ENCODE assay signal across 8 cellular contexts in genomic region chr16:30901201-30902069, GRCh38. TPM values are rescaled to one million over a fixed set of nuclear protein-coding genes. Genes with fewer than 3 reads are reported as not detected.
DNase-seq lines count a peak whose midpoint lies in the region; ATAC-seq and TF ChIP-seq lines count a peak whose summit lies in the region.

No MANE protein-coding gene starts in this region.

- H3K4ac ChIP-seq in H9 (ENCODE audit: low read depth, low read length) = no peak overlapping the region

- H3K14ac ChIP-seq in H9 (ENCODE audit: insufficient read depth, low read length) = no peak overlapping the region

- H3K23me2 ChIP-seq in H9 (ENCODE audit: insufficient read length, low read depth, low read length, poor library complexity, severe bottlenecking) = peaks cover 8% of the 10 kb centered on the region

- H3K9me3 ChIP-seq in H9 (ENCODE audit: control insufficient read depth, low read depth, low read length) (no peaks in the 10 kb centered on the region), SU-DHL-6 (ENCODE audit: insufficient read depth, low read length) (no peaks in the 10 kb centered on the region), skeletal muscle tissue (ENCODE audit: control insufficient read depth in 3 of 3, low read length in 3 of 3) (no peaks in the 10 kb centered on the region)

- TF ChIP-seq CTCF in H9 (conservative IDR thresholded peaks at IDR 0.05) (no peak), SU-DHL-6 (IDR thresholded peaks at IDR 0.05; ENCODE audit: insufficient read depth, low read length, poor library complexity, severe bottlenecking) (no peak), foreskin fibroblast (IDR thresholded peaks at IDR 0.05; ENCODE audit: low read depth, low read length) (no peak)

- H3K4me1 ChIP-seq in H9 (ENCODE audit: insufficient read depth, low read length) (no peaks in the 10 kb centered on the region; the same call in 1 of the 2 replicates), skeletal muscle tissue (ENCODE audit: control insufficient read depth in 3 of 3, insufficient read depth in 3 of 3, low read length in 3 of 3) (peaks cover 17 to 45% (median 20%) of the 10 kb centered on the region in 3 donors)

- H3K27me3 ChIP-seq in H9 (ENCODE audit: insufficient read depth, low read length) (no peaks in the 10 kb centered on the region), SU-DHL-6 (ENCODE audit: low read length) (no peaks in the 10 kb centered on the region), skeletal muscle tissue (ENCODE audit: control insufficient read depth in 3 of 3, insufficient read depth in 3 of 3, low read length in 3 of 3) (no peaks in the 10 kb centered on the region)

- no peaks in the 10 kb centered on the region for H3K9me2 ChIP-seq in SU-DHL-6 (replicated peaks; ENCODE audit: insufficient read depth, low read length)

- H3K36me3 ChIP-seq in SU-DHL-6 (ENCODE audit: low read length) (no peaks in the 10 kb centered on the region), skeletal muscle tissue (ENCODE audit: control insufficient read depth in 3 of 3, insufficient read depth in 3 of 3, low read length in 3 of 3) (no peaks in the 10 kb centered on the region)

- H4K8ac ChIP-seq in H9 (replicated peaks; ENCODE audit: insufficient read length, low read depth, low read length) = no peak overlapping the region

- H2BK20ac ChIP-seq in H9 (ENCODE audit: low read depth, low read length, poor library complexity, severe bottlenecking) = no peak overlapping the region

- no peak overlapping the region for H3K56ac ChIP-seq in H9 (ENCODE audit: insufficient read length, low read depth, low read length)

- peaks cover 7% of the 10 kb centered on the region; the same call in 1 of the 2 replicates for H3F3A ChIP-seq in SU-DHL-6 (ENCODE audit: insufficient read depth)

- H3K27me3 Mint-ChIP-seq in H9 (ENCODE audit: low read depth) = peaks cover 18% of the 10 kb centered on the region

- no peak overlapping the region for H2BK120ac ChIP-seq in H9 (ENCODE audit: low read depth, low read length, poor library complexity, severe bottlenecking)

- H2BK15ac ChIP-seq in H9 (ENCODE audit: low read depth, low read length) = no peak overlapping the region

- H3K4me2 ChIP-seq in H9 (ENCODE audit: insufficient read depth, insufficient read length, low read length) (peak overlapping the region; percentile 26), SU-DHL-6 (ENCODE audit: low read depth, low read length, poor library complexity, severe bottlenecking) (peak overlapping the region; percentile 68)

- H3K79me1 ChIP-seq in H9 (ENCODE audit: insufficient read depth, low read depth, low read length, poor library complexity, severe bottlenecking) = no peaks in the 10 kb centered on the region

- no peak overlapping the region for H4K5ac ChIP-seq in H9 (ENCODE audit: insufficient read length, low read depth, low read length)

- H3K9me3 Mint-ChIP-seq in H9 = no peaks in the 10 kb centered on the region; a peak in 1 of 5 replicates

- H3K27ac Mint-ChIP-seq in H9 = peak overlapping the region in 1 of 3 experiments; percentile 74; a peak in 1 of 7 replicates

- no peaks in the 10 kb centered on the region for H3K79me2 ChIP-seq in H9 (ENCODE audit: insufficient read depth, low read length)
- H3K79me2 ChIP-seq in SU-DHL-6 (ENCODE audit: insufficient read depth, low read length) = no peaks in the 10 kb centered on the region

- H2AK5ac ChIP-seq in H9 (ENCODE audit: insufficient read length, low read length) = no peak overlapping the region

- no CpG with 5 or more reads among the region's 12 CpGs for WGBS in H9 (ENCODE audit: extremely low coverage, insufficient read length, low lambda C conversion rate)

- no peak overlapping the region for H3K18ac ChIP-seq in H9 (ENCODE audit: insufficient read length, low read depth, low read length)

- H2BK5ac ChIP-seq in H9 (ENCODE audit: insufficient read length, low read length) = no peak overlapping the region

- H2BK12ac ChIP-seq in H9 (ENCODE audit: insufficient read length, low read depth, low read length) = no peak overlapping the region

- no peaks in the 10 kb centered on the region for H3K36me3 Mint-ChIP-seq in H9 (ENCODE audit: insufficient read depth in 1 of 3, low read depth in 3 of 3)

- H3K9ac ChIP-seq in H9 (ENCODE audit: extremely low read depth, insufficient read length, low read length) (no peak overlapping the region), SU-DHL-6 (ENCODE audit: low read length) (peak overlapping the region; percentile 57), skeletal muscle tissue (ENCODE audit: low read depth in 1 of 3, low read length in 3 of 3) (peak overlapping the region; percentile 72 to 85 (median 80))

- H2AFZ ChIP-seq in H9 (ENCODE audit: low read length) (no peak overlapping the region), SU-DHL-6 (ENCODE audit: low read depth, low read length, severe bottlenecking) (peak overlapping the region; percentile 52)

- peaks cover 11 to 16% of the 10 kb centered on the region in 2 experiments for H3K4me1 Mint-ChIP-seq in H9

- H3K27ac ChIP-seq in H9 (ENCODE audit: insufficient read length, low read depth, low read length) (no peak overlapping the region), SU-DHL-6 (ENCODE audit: low read depth, low read length) (no peak overlapping the region), skeletal muscle tissue (ENCODE audit: low read depth, low read length) (peak overlapping the region; percentile 66)

- H3T11ph ChIP-seq in H9 (ENCODE audit: low read length) = no peak overlapping the region

- H3K4me3 Mint-ChIP-seq in H9 = peak overlapping the region; percentile 52 to 76

- no peak for DNase-seq in H9
- DNase-seq in foreskin fibroblast = peak in 1 of 2 donors; percentile 19
- DNase-seq in globus pallidus (ENCODE audit: low spot score) = no peak
- no peak for DNase-seq in NCI-H1694 treated with DMSO at 0.1 percent for 48 hours (lab: John Stamatoyannopoulos, UW)

- H3K23ac ChIP-seq in H9 (ENCODE audit: insufficient read length, low read depth, low read length) = no peak overlapping the region

- H4K91ac ChIP-seq in H9 (ENCODE audit: insufficient read length, low read depth, low read length) = no peak overlapping the region

- ATAC-seq in GM21447 (IDR thresholded peaks at IDR 0.05; ENCODE audit: unreplicated experiment) = no peak
- no peak for ATAC-seq in HG03095 (IDR thresholded peaks at IDR 0.05; ENCODE audit: unreplicated experiment)

- peaks cover 2% of the 10 kb centered on the region for H4K20me1 ChIP-seq in H9 (ENCODE audit: control insufficient read depth, insufficient read depth, insufficient read length)
- no peaks in the 10 kb centered on the region for H4K20me1 ChIP-seq in SU-DHL-6 (ENCODE audit: low read depth, low read length)

- H3K4me3 ChIP-seq in SU-DHL-6 (ENCODE audit: insufficient read depth, low read length, poor library complexity, severe bottlenecking) (peak overlapping the region; percentile 5), foreskin fibroblast (ENCODE audit: low read depth in 1 of 2, low read length in 2 of 2) (peak overlapping the region; percentile 34 to 45), skeletal muscle tissue (ENCODE audit: low read length in 3 of 3) (peak overlapping the region; percentile 69 to 74 (median 69))

RNA-seq across cellular contexts. Expression of gene CTF1, which starts 5.0 kb away (rescaled TPM):
- total RNA-seq in H9 (2021) (0.72 TPM in 2 replicates), skeletal muscle tissue (0.52 TPM)

RNA-seq across cellular contexts. Expression of gene BCL7C, which starts 7.6 kb away (rescaled TPM):
- 17.5 and 18.3 TPM in 2 replicates for total RNA-seq in H9 (2021)
- 29.7 TPM for total RNA-seq in skeletal muscle tissue

RNA-seq across cellular contexts. Expression of gene FBXL19, which starts 21.9 kb away (rescaled TPM):
- total RNA-seq in H9 (2021) = 66.8 and 68.0 TPM in 2 replicates
- 5.2 TPM for total RNA-seq in skeletal muscle tissue

RNA-seq across cellular contexts. Expression of gene ORAI3, which starts 47.4 kb away (rescaled TPM):
- total RNA-seq in H9 (2021) (6.1 and 6.9 TPM in 2 replicates), skeletal muscle tissue (9.4 TPM)

RNA-seq across cellular contexts. Expression of gene SETD1A, which starts 56.1 kb away (rescaled TPM):
- total RNA-seq in H9 (2021) (36.9 and 37.0 TPM in 2 replicates), skeletal muscle tissue (3.7 TPM)

Comparison
In these comparisons a context has a peak if more than half of its experiments do, and no peak if none do; other contexts are left out.
1. H3K4me3 ChIP-seq: peak in every context shown above with its lines; median percentile 69 in skeletal muscle tissue; 40 in foreskin fibroblast; 5 in SU-DHL-6.
2. RNA of gene FBXL19, which starts 21.9 kb away (total RNA-seq): 66.8 to 68.0 TPM in H9; 5.2 TPM in skeletal muscle tissue (single experiment); every median in the first group is over 10 times any median in the second.